ENCODE assay signal across 1 cellular context in genomic region chr12:751192-751827, GRCh38.
TF ChIP-seq lines count a peak whose summit lies in the region.

No MANE protein-coding gene starts in this region.

TF ChIP-seq in HCT116, 20 proteins besides CTCF, POLR2A, EP300 and RAD21 (continued from another document):
- TF ChIP-seq ZBTB33 (IDR thresholded peaks at IDR 0.05; ENCODE audit: extremely low read depth, insufficient replicate concordance, low read length) (no peak), ZFX (IDR thresholded peaks at IDR 0.05) (peak; percentile 36; the same call in 1 of the 2 replicates), REST (IDR thresholded peaks at IDR 0.05; ENCODE audit: low read depth) (no peak), YY1 (IDR thresholded peaks at IDR 0.05; ENCODE audit: extremely low read depth, insufficient replicate concordance, low read depth, low read length) (peak; percentile 70)
